ENCODE assay signal across 14 cellular contexts in genomic region chr3:107068980-107069379, GRCh38.
DNase-seq lines count a peak whose midpoint lies in the region; ATAC-seq and TF ChIP-seq lines count a peak whose summit lies in the region.
"Had no signal": no experiment of that assay in that cellular context is flagged by ENCODE, and none has a peak within 500 bp of the region (broad histone marks: within the 10 kb centered on the region; RNA-seq: fewer than 3 reads in every experiment).

No MANE protein-coding gene starts in this region.

- POLR2A ChIA-PET in activated CD4-positive, alpha-beta T cell treated with anti-CD3 and anti-CD28 coated beads for 36 hours (lab: Charles Lee), result no interaction called here
- POLR2A ChIA-PET in SK-N-SH (lab: Yijun Ruan, JAX), result no interaction called here

- DNase-seq in activated CD4-positive, alpha-beta T cell treated with anti-CD3 and anti-CD28 coated beads for 36 hours, result no peak
- DNase-seq in activated CD4-positive, alpha-beta T cell treated with anti-CD3 and anti-CD28 coated beads for 1 hour, result no peak
- DNase-seq in SK-N-SH (no peak), foreskin fibroblast (peak; percentile 72 to 82), smooth muscle cell of the brain vasculature (ENCODE audit: low read depth, low spot score) (peak; percentile 72), NCI-H2227 treated with DMSO at 0.1 percent for 48 hours (lab: John Stamatoyannopoulos, UW) (no peak)
- no peak for DNase-seq in activated T-cell treated with anti-CD3 and anti-CD28 coated beads, Interleukin-2, amount 50 U/mL, for 4 hours
- DNase-seq: effector CD4-positive, alpha-beta T cell; H9; lower lobe of right lung; NCI-H524 treated with DMSO at 0.1 percent for 48 hours; stimulated activated CD4-positive, alpha-beta T cell treated with anti-CD3 and anti-CD28 coated beads, Interleukin-4, amount 100 ng/mL, for 1 hour; transverse colon had no signal

- no peaks in the 10 kb centered on the region for H3K9me2 ChIP-seq in SK-N-SH

- peaks cover 19% of the 10 kb centered on the region for H3K4me1 Mint-ChIP-seq in activated CD4-positive, alpha-beta T cell treated with anti-CD3 and anti-CD28 coated beads for 36 hours
- peaks cover 12% of the 10 kb centered on the region for H3K4me1 Mint-ChIP-seq in activated T-cell treated with anti-CD3 and anti-CD28 coated beads, Interleukin-2, amount 50 U/mL, for 4 hours (ENCODE audit: low read depth)

- H3K79me2 ChIP-seq in SK-N-SH (ENCODE audit: insufficient read depth), result no peaks in the 10 kb centered on the region

- no peaks in the 10 kb centered on the region for H3K9me3 Mint-ChIP-seq in activated CD4-positive, alpha-beta T cell treated with anti-CD3 and anti-CD28 coated beads for 36 hours (ENCODE audit: low read depth)
- no peaks in the 10 kb centered on the region for H3K9me3 Mint-ChIP-seq in activated T-cell treated with anti-CD3 and anti-CD28 coated beads, Interleukin-2, amount 50 U/mL, for 4 hours

- H3K27ac Mint-ChIP-seq in activated CD4-positive, alpha-beta T cell treated with anti-CD3 and anti-CD28 coated beads for 36 hours, result no peak overlapping the region
- H3K27ac Mint-ChIP-seq: H9 had no signal

- no peak for TF ChIP-seq RAD21 in SK-N-SH (IDR thresholded peaks at IDR 0.05; ENCODE audit: low read length)

- no peaks in the 10 kb centered on the region for H3K27me3 ChIP-seq in SK-N-SH (ENCODE audit: insufficient read depth)
- H3K27me3 ChIP-seq: transverse colon had no signal

- H3K4me3 ChIP-seq in SK-N-SH (ENCODE audit: low read depth in 2 of 2, low read length in 1 of 2), result no peak overlapping the region
- H3K4me3 ChIP-seq in foreskin fibroblast (ENCODE audit: low read depth in 1 of 2, low read length in 2 of 2), result no peak overlapping the region
- H3K4me3 ChIP-seq: lower lobe of right lung, transverse colon had no signal

- H3K27me3 Mint-ChIP-seq in activated CD4-positive, alpha-beta T cell treated with anti-CD3 and anti-CD28 coated beads for 36 hours, result peaks cover 4% of the 10 kb centered on the region
- H3K27me3 Mint-ChIP-seq in activated T-cell treated with anti-CD3 and anti-CD28 coated beads, Interleukin-2, amount 50 U/mL, for 4 hours (ENCODE audit: low read depth), result peaks cover 5% of the 10 kb centered on the region

- CTCF ChIA-PET in activated CD4-positive, alpha-beta T cell treated with anti-CD3 and anti-CD28 coated beads for 36 hours (lab: Charles Lee), result interaction anchor here (0.6 kb wide), 1 partner anchor 54 kb away, joined by 3 read pairs; no protein-coding TSS in a partner anchor
- CTCF ChIA-PET in SK-N-SH (lab: Yijun Ruan, JAX), result interaction anchor here (1.0 kb wide), 1 partner anchor 49 kb away, joined by 3 read pairs; no protein-coding TSS in a partner anchor

- TF ChIP-seq EP300 in SK-N-SH (IDR thresholded peaks at IDR 0.05; ENCODE audit: borderline replicate concordance in 1 of 2, low read depth in 1 of 2, low read length in 1 of 2), result no peak

- WGBS in SK-N-SH (ENCODE audit: low lambda C conversion rate), result 30% methylated on average over 4 of the region's 4 CpGs

- H3K9ac ChIP-seq in SK-N-SH, result peak overlapping the region; percentile 1; the same call in 1 of the 2 replicates

- peak; percentile 39 for ATAC-seq in activated CD4-positive, alpha-beta T cell treated with anti-CD3 and anti-CD28 coated beads for 36 hours
- ATAC-seq in activated T-cell treated with anti-CD3 and anti-CD28 coated beads, Interleukin-2, amount 50 U/mL, for 4 hours, result no peak
- no peak for ATAC-seq in activated CD4-positive, CD25-positive, alpha-beta regulatory T cell treated with anti-CD3 and anti-CD28 coated beads, Interleukin-2, amount 50 U/mL, for 24 hours
- ATAC-seq: lower lobe of right lung had no signal

- TF ChIP-seq CTCF in SK-N-SH (IDR thresholded peaks at IDR 0.05) (no peak), foreskin fibroblast (IDR thresholded peaks at IDR 0.05; ENCODE audit: low read depth, low read length) (no peak)

- H4K20me1 ChIP-seq in SK-N-SH (ENCODE audit: insufficient read depth), result no peaks in the 10 kb centered on the region

- no peaks in the 10 kb centered on the region for H3K36me3 Mint-ChIP-seq in activated CD4-positive, alpha-beta T cell treated with anti-CD3 and anti-CD28 coated beads for 36 hours (ENCODE audit: low read depth)
- no peaks in the 10 kb centered on the region for H3K36me3 Mint-ChIP-seq in activated T-cell treated with anti-CD3 and anti-CD28 coated beads, Interleukin-2, amount 50 U/mL, for 4 hours (ENCODE audit: insufficient read depth)

- H3K4me3 Mint-ChIP-seq in activated CD4-positive, alpha-beta T cell treated with anti-CD3 and anti-CD28 coated beads for 36 hours, result no peak overlapping the region
- no peak overlapping the region for H3K4me3 Mint-ChIP-seq in activated T-cell treated with anti-CD3 and anti-CD28 coated beads, Interleukin-2, amount 50 U/mL, for 4 hours
- H3K4me3 Mint-ChIP-seq: H9 had no signal

- H3K36me3 ChIP-seq in SK-N-SH (replicated peaks in 1 of 2; ENCODE audit: control insufficient read depth in 1 of 2, insufficient read depth in 2 of 2, low read length in 1 of 2), result no peaks in the 10 kb centered on the region
- H3K36me3 ChIP-seq: lower lobe of right lung, transverse colon had no signal

- peak overlapping the region in 1 of 2 experiments; percentile 45; a peak in 2 of 4 replicates for H3K27ac ChIP-seq in SK-N-SH (ENCODE audit: low read depth in 2 of 2, low read length in 1 of 2)
- H3K27ac ChIP-seq: lower lobe of right lung, transverse colon had no signal

- H3K4me2 ChIP-seq in SK-N-SH, result peak overlapping the region; percentile 46

- peak overlapping the region; percentile 81 for H2AFZ ChIP-seq in SK-N-SH (ENCODE audit: low read depth)

- peaks cover 14% of the 10 kb centered on the region for H3F3A ChIP-seq in SK-N-SH (replicated peaks; ENCODE audit: insufficient read depth)

- H3K9me3 ChIP-seq in SK-N-SH, result no peaks in the 10 kb centered on the region
- H3K9me3 ChIP-seq: lower lobe of right lung, transverse colon had no signal

- intact Hi-C loops in activated CD4-positive, alpha-beta T cell treated with anti-CD3 and anti-CD28 coated beads for 36 hours (cut with DNase I, micrococcal nuclease), result loop anchor here (10.0 kb wide), 2 partner anchors 454 to 944 kb away; no protein-coding TSS in a partner anchor

- H3K4me1 ChIP-seq in SK-N-SH (ENCODE audit: control insufficient read depth in 1 of 2, insufficient read depth in 2 of 2, low read depth in 1 of 2, low read length in 1 of 2), result peaks cover 9 to 31% of the 10 kb centered on the region in 2 experiments; a peak in 3 of 4 replicates
- H3K4me1 ChIP-seq: transverse colon had no signal

TF ChIP-seq in SK-N-SH, 30 proteins besides CTCF, POLR2A, EP300 and RAD21 (continues in another document):
- TF ChIP-seq REST (IDR thresholded peaks at IDR 0.05; ENCODE audit: low read depth, low read length) (no peak), FOXM1 (IDR thresholded peaks at IDR 0.05; ENCODE audit: low read depth) (no peak), TCF12 (IDR thresholded peaks at IDR 0.05) (0 out of 2 replicates have a peak, but pooled peaks have one; percentile 29), IRF3 (IDR thresholded peaks at IDR 0.05; ENCODE audit: low read depth, low read length) (no peak), ZBTB33 (IDR thresholded peaks at IDR 0.05; ENCODE audit: borderline replicate concordance, low read depth) (no peak), FOSL2 (IDR thresholded peaks at IDR 0.05; ENCODE audit: borderline replicate concordance, low read depth) (peak; percentile 36; the same call in 1 of the 2 replicates)

Comparison
In these comparisons a context has a peak if more than half of its experiments do, and no peak if none do; other contexts are left out.
1. DNase-seq: peak in foreskin fibroblast (2 of 2) and smooth muscle cell of the brain vasculature (single experiment); none in activated CD4-positive, alpha-beta T cell treated with anti-CD3 and anti-CD28 coated beads for 36 hours (single experiment), activated CD4-positive, alpha-beta T cell treated with anti-CD3 and anti-CD28 coated beads for 1 hour (single experiment), SK-N-SH (single experiment), activated T-cell treated with anti-CD3 and anti-CD28 coated beads, Interleukin-2, amount 50 U/mL, for 4 hours (single experiment) and NCI-H2227 treated with DMSO at 0.1 percent for 48 hours (single experiment).